In genomic region chr17:59783221-59784016, GRCh38 we compare ENCODE assay signal across 8 cellular contexts.
DNase-seq lines count a peak whose midpoint lies in the region; ATAC-seq, FAIRE-seq and TF ChIP-seq lines count a peak whose summit lies in the region.

No MANE protein-coding gene starts in this region.

- peaks cover 24% of the 10 kb centered on the region for H3K36me3 ChIP-seq in RWPE2 (ENCODE audit: low read depth)
- no peaks in the 10 kb centered on the region for H3K36me3 ChIP-seq in effector memory CD4-positive, alpha-beta T cell (ENCODE audit: control insufficient read depth, insufficient read depth, low read length)
- H3K36me3 ChIP-seq in osteoblast (ENCODE audit: insufficient read depth, low read length), result no peaks in the 10 kb centered on the region

- H3K27me3 ChIP-seq in RWPE2 (ENCODE audit: insufficient read depth, poor library complexity, severe bottlenecking) (no peaks in the 10 kb centered on the region), osteoblast (ENCODE audit: insufficient read depth, low read length) (no peaks in the 10 kb centered on the region)
- no peaks in the 10 kb centered on the region for H3K27me3 ChIP-seq in effector memory CD4-positive, alpha-beta T cell (replicated peaks; ENCODE audit: control insufficient read depth, insufficient read depth, low read length, poor library complexity, severe bottlenecking)

- TF ChIP-seq CTCF in RWPE2 (IDR thresholded peaks at IDR 0.05; ENCODE audit: poor library complexity, severe bottlenecking) (no peak), osteoblast (IDR thresholded peaks at IDR 0.05; ENCODE audit: extremely low read depth, low read depth, low read length) (no peak), D721Med (IDR thresholded peaks at IDR 0.05; ENCODE audit: insufficient read depth, missing control alignments) (no peak)

- no peak overlapping the region for H2AFZ ChIP-seq in osteoblast (ENCODE audit: low read length)

- peaks cover 12% of the 10 kb centered on the region for H3K79me2 ChIP-seq in osteoblast (ENCODE audit: insufficient read depth, low read length)

- H3K27ac ChIP-seq in RWPE2 (ENCODE audit: poor library complexity, severe bottlenecking) (peak overlapping the region; percentile 100), osteoblast (ENCODE audit: low read depth, low read length) (peak overlapping the region; percentile 99)
- peak overlapping the region; percentile 83 for H3K27ac ChIP-seq in effector memory CD4-positive, alpha-beta T cell (ENCODE audit: insufficient read depth, low read length, poor library complexity, severe bottlenecking)

- H4K20me1 ChIP-seq in osteoblast (ENCODE audit: insufficient read depth, low read length), result no peaks in the 10 kb centered on the region

- DNase-seq in GM04503 (ENCODE audit: low read depth) (peak; percentile 68), RWPE2 (ENCODE audit: low spot score) (no peak), osteoblast (ENCODE audit: insufficient read length, low spot score, missing footprints) (no peak), cortex of kidney (lab: John Stamatoyannopoulos, UW) (no peak), ecto neural progenitor cell (ENCODE audit: low spot score) (no peak), D721Med (ENCODE audit: insufficient read length, low spot score) (no peak), NCI-H1105 (lab: John Stamatoyannopoulos, UW) (no peak)
- DNase-seq in effector memory CD4-positive, alpha-beta T cell, result no peak

- peak overlapping the region; percentile 7 for H3K4me2 ChIP-seq in osteoblast (ENCODE audit: insufficient read depth, low read length)

- H3K4me3 ChIP-seq in RWPE2 (ENCODE audit: severe bottlenecking) (no peak overlapping the region), osteoblast (ENCODE audit: insufficient read depth, low read length) (no peak overlapping the region)
- H3K4me3 ChIP-seq in effector memory CD4-positive, alpha-beta T cell (ENCODE audit: insufficient read depth, low read depth, low read length, poor library complexity, severe bottlenecking), result peak overlapping the region; percentile 0

- no peaks in the 10 kb centered on the region for H3K9me3 ChIP-seq in RWPE2 (ENCODE audit: severe bottlenecking)
- no peaks in the 10 kb centered on the region for H3K9me3 ChIP-seq in effector memory CD4-positive, alpha-beta T cell (ENCODE audit: control insufficient read depth, low read length)
- no peaks in the 10 kb centered on the region for H3K9me3 ChIP-seq in osteoblast (ENCODE audit: low read depth, low read length)

- H3K4me1 ChIP-seq in RWPE2 (ENCODE audit: insufficient read depth, poor library complexity, severe bottlenecking), result peaks cover 58% of the 10 kb centered on the region
- peaks cover 38% of the 10 kb centered on the region for H3K4me1 ChIP-seq in effector memory CD4-positive, alpha-beta T cell (ENCODE audit: control insufficient read depth, insufficient read depth, low read length, poor library complexity, severe bottlenecking)
- H3K4me1 ChIP-seq in osteoblast (ENCODE audit: insufficient read depth, low read length), result peaks cover 62% of the 10 kb centered on the region

- peak; percentile 25 for ATAC-seq in RWPE2 (ENCODE audit: low read depth)

- no peak for FAIRE-seq in D721Med (lab: Jason Lieb, UNC)
